24 cellular contexts compared by ENCODE assay signal in genomic region chr4:173585876-173586572, GRCh38. TPM values are rescaled to one million over a fixed set of nuclear protein-coding genes. Genes with fewer than 3 reads are reported as not detected.
"Had no signal": no experiment of that assay in that cellular context is flagged by ENCODE, and none has a peak within 500 bp of the region (broad histone marks: within the 10 kb centered on the region; RNA-seq: fewer than 3 reads in every experiment).

No MANE protein-coding gene starts in this region.

- H3K27me3 ChIP-seq: body of pancreas, MG63, Peyer's patch had no signal

- H3K27ac ChIP-seq: body of pancreas, Peyer's patch, RWPE1 had no signal

- H3K4me3 ChIP-seq: body of pancreas, MG63, Peyer's patch had no signal

- ATAC-seq: activated CD8-positive, alpha-beta memory T cell treated with anti-CD3 and anti-CD28 coated beads, Interleukin-2, amount 10 ng/mL, durations not matched to agents 7 days and 5 days; body of pancreas had no signal

- DNase-seq: activated B cell treated with CpG ODN at 0.5 μM for 24 hours; activated CD4-positive, alpha-beta T cell treated with anti-CD3 and anti-CD28 coated beads for 1 hour; activated CD4-positive, alpha-beta T cell treated with anti-CD3 and anti-CD28 coated beads, Interleukin-2, amount 10 ng/mL, durations not matched to agents 24 days and 14 days; activated CD4-positive, alpha-beta T cell treated with anti-CD3 and anti-CD28 coated beads, Interleukin-2, amount 50 U/mL, for 48 hours; activated CD8-positive, alpha-beta memory T cell treated with anti-CD3 and anti-CD28 coated beads, Interleukin-2, amount 10 ng/mL, durations not matched to agents 7 days and 5 days; activated effector memory CD4-positive, alpha-beta T cell treated with Interleukin-2 at 50 U/mL for 16 hours; activated naive CD4-positive, alpha-beta T cell; activated T-cell treated with anti-CD3 and anti-CD28 coated beads, Interleukin-2, amount 50 U/mL, for 24 hours; aorta; body of pancreas; MG63; MV-4-11; NCI-H1092 treated with DMSO at 0.1 percent for 48 hours; NCI-H1417 treated with DMSO at 0.1 percent for 48 hours; NCI-H1694; NCI-H2029 treated with DMSO at 0.1 percent for 48 hours; NCI-H510A treated with DMSO at 0.1 percent for 48 hours; NCI-H69; Peyer's patch; SHP77 treated with DMSO at 0.1 percent for 48 hours; T-helper 2 cell; T1000 had no signal

- H3K9me3 ChIP-seq: body of pancreas, MG63, Peyer's patch had no signal

- H3K4me1 ChIP-seq: body of pancreas, Peyer's patch had no signal

- H3K36me3 ChIP-seq: MG63, Peyer's patch had no signal

RNA-seq across cellular contexts. Expression of gene HAND2, which starts 56.0 kb away (rescaled TPM):
- total RNA-seq: activated B cell treated with CpG ODN at 0.5 μM for 24 hours; activated CD4-positive, alpha-beta T cell treated with anti-CD3 and anti-CD28 coated beads, Interleukin-2, amount 10 ng/mL, durations not matched to agents 24 days and 14 days; activated CD8-positive, alpha-beta memory T cell treated with anti-CD3 and anti-CD28 coated beads, Interleukin-2, amount 10 ng/mL, durations not matched to agents 7 days and 5 days; activated T-helper 1 cell treated with anti-CD3 and anti-CD28 coated beads, Interleukin-12 subunit alpha, Interleukin-12 subunit beta, Interleukin-2, Interleukin-4 antibody, amounts not matched to agents 30 ng/mL and 10 ng/mL and 1 ng/mL, durations not matched to agents 14 hours and 24 hours and 36 hours had no signal
